1 cellular context compared by ENCODE assay signal in genomic region chr9:36208521-36209253, GRCh38.
TF ChIP-seq lines count a peak whose summit lies in the region.

No MANE protein-coding gene starts in this region.

TF ChIP-seq in K562, 482 proteins besides CTCF, POLR2A, EP300 and RAD21:
- no peak for TF ChIP-seq ZNF395 (CRISPR knock-in tag; IDR thresholded peaks at IDR 0.05)
- no peak for TF ChIP-seq PCBP1 (IDR thresholded peaks at IDR 0.05; ENCODE audit: low read depth, low read length, poor library complexity, severe bottlenecking)
- no peak for TF ChIP-seq ETS1 (conservative IDR thresholded peaks at IDR 0.05; ENCODE audit: control insufficient read depth, low read depth, low read length)
- TF ChIP-seq JUN (IDR thresholded peaks at IDR 0.05; ENCODE audit: borderline replicate concordance, low read depth, low read length) = no peak
- TF ChIP-seq JUN (CRISPR knock-in tag; IDR thresholded peaks at IDR 0.05; ENCODE audit: borderline replicate concordance) = no peak
- TF ChIP-seq NKRF (IDR thresholded peaks at IDR 0.05; ENCODE audit: borderline replicate concordance) = no peak
- TF ChIP-seq MGA (IDR thresholded peaks at IDR 0.05) = no peak
